Comparison of ENCODE assay signal across 8 cellular contexts in the genomic region with DNA sequence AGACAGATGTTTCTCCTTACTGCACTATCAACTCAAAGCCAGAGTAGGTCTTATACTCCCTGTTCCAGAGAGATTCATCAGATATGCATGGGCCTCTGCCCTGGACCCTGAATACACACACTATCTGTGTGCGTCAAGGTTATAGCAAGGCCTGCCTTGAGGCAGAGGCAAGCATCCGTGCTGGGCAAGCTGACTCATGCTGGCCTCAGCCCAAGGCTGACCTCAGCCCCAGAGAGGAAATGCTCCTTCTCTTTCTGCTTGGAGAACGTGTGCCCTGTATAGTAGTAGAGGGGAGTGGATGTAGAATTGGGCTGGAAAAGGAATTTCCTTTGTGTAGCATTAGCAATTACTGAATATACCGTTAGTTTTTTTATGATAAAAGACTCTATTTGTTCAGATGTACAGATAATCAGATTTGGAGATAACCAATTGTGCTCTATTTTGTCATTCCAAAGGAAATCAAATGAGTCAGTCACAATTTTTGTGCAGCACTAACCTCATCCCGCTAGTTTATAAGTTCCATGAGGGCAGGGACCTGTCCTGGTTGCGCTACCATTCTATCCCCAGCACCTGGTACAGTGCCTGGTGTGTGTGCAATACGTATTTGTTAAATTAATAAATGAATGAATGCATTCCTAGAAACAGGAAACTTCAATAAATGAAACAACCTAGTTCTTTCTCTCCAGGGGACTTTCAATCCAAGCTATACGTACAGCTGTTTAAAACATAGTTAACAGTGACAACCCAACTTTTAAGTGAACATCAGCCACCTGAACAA. TPM values are rescaled to one million over a fixed set of nuclear protein-coding genes. Genes with fewer than 3 reads are reported as not detected.
DNase-seq lines count a peak whose midpoint lies in the region; ATAC-seq and TF ChIP-seq lines count a peak whose summit lies in the region.

No MANE protein-coding gene starts in this region.

- intact Hi-C loops in posterior vena cava (cut with DNase I) = no loop called here
- intact Hi-C loops in prostate gland (cut with DNase I) = no loop called here

- H3K36me3 ChIP-seq in RWPE2 (ENCODE audit: low read depth) (no peaks in the 10 kb centered on the region), prostate gland (no peaks in the 10 kb centered on the region)

- H3K27me3 ChIP-seq in RWPE2 (ENCODE audit: insufficient read depth, poor library complexity, severe bottlenecking) = no peaks in the 10 kb centered on the region
- peaks cover 22% of the 10 kb centered on the region for H3K27me3 ChIP-seq in foreskin keratinocyte
- H3K27me3 ChIP-seq in prostate gland (replicated peaks; ENCODE audit: insufficient read depth) = no peaks in the 10 kb centered on the region

- WGBS in prostate gland = 55% methylated on average over 8 of the region's 8 CpGs

- ATAC-seq in RWPE2 (ENCODE audit: low read depth) (peak; percentile 99), foreskin keratinocyte (peak; percentile 95), HG03457 (IDR thresholded peaks at IDR 0.05; ENCODE audit: unreplicated experiment) (no peak)

- H3K27ac ChIP-seq in RWPE2 (ENCODE audit: poor library complexity, severe bottlenecking) (peak overlapping the region; percentile 37), foreskin keratinocyte (no peak overlapping the region), prostate gland (no peak overlapping the region)

- H3K9me3 ChIP-seq in RWPE2 (ENCODE audit: severe bottlenecking) (no peaks in the 10 kb centered on the region), prostate gland (no peaks in the 10 kb centered on the region)

- TF ChIP-seq POLR2A in prostate gland (IDR thresholded peaks at IDR 0.05) = no peak

- H3K4me1 ChIP-seq in RWPE2 (ENCODE audit: insufficient read depth, poor library complexity, severe bottlenecking) = peaks cover 12% of the 10 kb centered on the region
- H3K4me1 ChIP-seq in foreskin keratinocyte = no peaks in the 10 kb centered on the region
- H3K4me1 ChIP-seq in prostate gland (replicated peaks) = no peaks in the 10 kb centered on the region

- TF ChIP-seq CTCF in RWPE2 (IDR thresholded peaks at IDR 0.05; ENCODE audit: poor library complexity, severe bottlenecking) = no peak
- TF ChIP-seq CTCF in foreskin keratinocyte (conservative IDR thresholded peaks at IDR 0.05) = no peak
- TF ChIP-seq CTCF in prostate gland (IDR thresholded peaks at IDR 0.05) = no peak

- H3K4me3 ChIP-seq in RWPE2 (ENCODE audit: severe bottlenecking) = no peak overlapping the region
- H3K4me3 ChIP-seq in prostate gland = no peak overlapping the region

- DNase-seq in GDM1 (lab: John Stamatoyannopoulos, UW) (peak; percentile 48), RWPE2 (ENCODE audit: low spot score) (peak; percentile 85), foreskin keratinocyte (peak; percentile 73 to 89), posterior vena cava (ENCODE audit: low spot score) (peak; percentile 96), NCI-H187 treated with DMSO at 0.1 percent for 48 hours (lab: John Stamatoyannopoulos, UW) (no peak), prostate gland (ENCODE audit: low spot score) (no peak)
- DNase-seq in activated effector memory CD4-positive, alpha-beta T cell treated with Interleukin-2 at 50 U/mL for 16 hours = no peak

RNA-seq across cellular contexts. Expression of gene PAQR9, which starts 13.3 kb away (rescaled TPM):
- not detected in 2 replicates for total RNA-seq in foreskin keratinocyte
- polyA plus RNA-seq in foreskin keratinocyte = not detected in 2 replicates
- not detected for total RNA-seq in posterior vena cava
- 1 to 10 TPM in 1 of 2 donors, not detected in 1; 6.2 TPM for total RNA-seq in prostate gland

RNA-seq across cellular contexts. Expression of gene U2SURP, which starts 24.6 kb away (rescaled TPM):
- total RNA-seq in foreskin keratinocyte (98.4 and 98.5 TPM in 2 replicates), posterior vena cava (10 to 100 TPM; 68.1 to 72.5 TPM), prostate gland (10 to 100 TPM; 38.3 to 59.4 TPM)
- polyA plus RNA-seq in foreskin keratinocyte = 27.5 and 35.2 TPM in 2 replicates

Comparison
In these comparisons a context has a peak if more than half of its experiments do, and no peak if none do; other contexts are left out.
1. DNase-seq: peak in GDM1 (single experiment), RWPE2 (single experiment), foreskin keratinocyte (2 of 2) and posterior vena cava (single experiment); none in activated effector memory CD4-positive, alpha-beta T cell treated with Interleukin-2 at 50 U/mL for 16 hours (single experiment), NCI-H187 treated with DMSO at 0.1 percent for 48 hours (single experiment) and prostate gland (single experiment).